ENCODE assay signal across 24 cellular contexts in the genomic region with DNA sequence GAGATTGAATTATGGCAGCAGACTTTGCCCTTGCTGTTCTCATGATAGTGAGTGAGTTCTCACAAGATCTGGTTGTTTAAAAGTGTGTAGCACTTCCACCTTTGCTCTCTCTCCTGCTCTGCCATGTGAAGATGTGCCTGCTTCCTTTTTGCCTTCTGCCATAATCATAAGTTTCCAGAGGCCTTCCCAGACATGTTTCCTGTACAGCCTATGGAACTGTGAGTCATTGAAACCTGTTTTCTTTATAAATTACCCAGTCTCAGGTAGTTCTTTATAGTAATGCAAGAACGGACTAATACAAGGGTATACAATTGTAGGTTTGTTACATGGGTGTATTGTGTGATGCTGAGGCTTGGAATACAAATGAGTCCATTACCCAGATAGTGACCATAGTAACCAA. TPM values are rescaled to one million over a fixed set of nuclear protein-coding genes. Genes with fewer than 3 reads are reported as not detected.
"Had no signal": no experiment of that assay in that cellular context is flagged by ENCODE, and none has a peak within 500 bp of the region (broad histone marks: within the 10 kb centered on the region; RNA-seq: fewer than 3 reads in every experiment).

No MANE protein-coding gene starts in this region.

- H3K4me3 ChIP-seq: MG63, PC-9, Peyer's patch, SJCRH30 had no signal

- H3K27ac ChIP-seq: PC-9, Peyer's patch, SJCRH30 had no signal

- H3K4me1 ChIP-seq: Peyer's patch, SJCRH30 had no signal

- H3K4me2 ChIP-seq: PC-9 had no signal

- H2AFZ ChIP-seq: PC-9 had no signal

- DNase-seq: Karpas-422, KG1, MG63, NCI-H1092 treated with DMSO at 0.1 percent for 48 hours, NCI-H1436, NCI-H187, NCI-H2029, NCI-H2081 treated with DMSO at 0.1 percent for 48 hours, NCI-H2171, NCI-H226, NCI-H446, NCI-H510A, NCI-H524 treated with DMSO at 0.1 percent for 48 hours, NCI-H69, NCI-H774, OCI-M1, PC-9, Peyer's patch, SHP77 treated with DMSO at 0.1 percent for 48 hours, SJCRH30 had no signal

- ATAC-seq: Right ventricle myocardium inferior, SK-N-SH treated with all-trans-retinoic acid at 6 μM for 48 hours had no signal

- H3K27me3 ChIP-seq: Peyer's patch, SJCRH30 had no signal

- H3K36me3 ChIP-seq: MG63, Peyer's patch, SJCRH30 had no signal

- H3K9me3 ChIP-seq: MG63, Peyer's patch, SJCRH30 had no signal

RNA-seq across cellular contexts. Expression of gene SPRR1B, which starts 4.2 kb away (rescaled TPM):
- total RNA-seq: PC-9, Peyer's patch, Right ventricle myocardium inferior, RPMI7951, SJCRH30 had no signal

RNA-seq across cellular contexts. Expression of gene SPRR2D, which starts 5.7 kb away (rescaled TPM):
- total RNA-seq: HT-29, PC-9, Peyer's patch, Right ventricle myocardium inferior, RPMI7951, SJCRH30 had no signal

RNA-seq across cellular contexts. Expression of gene SPRR2A, which starts 22.1 kb away (rescaled TPM):
- total RNA-seq: HT-29, PC-9, Peyer's patch, Right ventricle myocardium inferior, RPMI7951, SJCRH30 had no signal

RNA-seq across cellular contexts. Expression of gene SPRR3, which starts 33.7 kb away (rescaled TPM):
- total RNA-seq: Right ventricle myocardium inferior, RPMI7951, SJCRH30 had no signal

RNA-seq across cellular contexts. Expression of gene SPRR2B, which starts 36.2 kb away (rescaled TPM):
- total RNA-seq: HT-29, PC-9, Peyer's patch, Right ventricle myocardium inferior, RPMI7951, SJCRH30 had no signal
